ENCODE assay signal across 8 cellular contexts in genomic region chr14:49867831-49868719, GRCh38. TPM values are rescaled to one million over a fixed set of nuclear protein-coding genes. Genes with fewer than 3 reads are reported as not detected.
DNase-seq lines count a peak whose midpoint lies in the region; ATAC-seq and TF ChIP-seq lines count a peak whose summit lies in the region.

No MANE protein-coding gene starts in this region.

- ATAC-seq in HG02610 (IDR thresholded peaks at IDR 0.05; ENCODE audit: unreplicated experiment) = peak; percentile 81
- ATAC-seq in omental fat pad (ENCODE audit: low FRiP score) = peak; percentile 97

- TF ChIP-seq CTCF in GM10266 (IDR thresholded peaks at IDR 0.05; ENCODE audit: control insufficient read depth, insufficient read depth, low read depth, missing control alignments) (no peak), omental fat pad (IDR thresholded peaks at IDR 0.05) (no peak)

- peak overlapping the region; percentile 94 for H3K27ac ChIP-seq in temporal lobe (ENCODE audit: low read depth, low read length)

- peak; percentile 90 for DNase-seq in GM10266 (ENCODE audit: extremely low spot score)
- DNase-seq in NCI-H1048 (lab: John Stamatoyannopoulos, UW) = peak; percentile 78
- peak; percentile 89 for DNase-seq in SK-N-DZ (ENCODE audit: low spot score)
- peak; percentile 97 for DNase-seq in activated naive CD4-positive, alpha-beta T cell treated with anti-CD3 and anti-CD28 coated beads, Interleukin-2, amount 50 U/mL, for 16 hours
- DNase-seq in glomerular visceral epithelial cell (ENCODE audit: extremely low spot score) = peak; percentile 98
- DNase-seq in omental fat pad (ENCODE audit: low spot score) = peak; percentile 86

RNA-seq across cellular contexts. Expression of gene NEMF, which starts 15.5 kb away (rescaled TPM):
- polyA plus RNA-seq in SK-N-DZ (2014; cell fraction: cytosol; rRNA removed) = 26.3 and 26.5 TPM in 2 replicates
- 90.0 and 115 TPM in 2 replicates for polyA plus RNA-seq in SK-N-DZ (2014; cell fraction: nucleus; rRNA removed)
- 10 to 100 TPM; 59.6 to 87.8 (median 67.7) TPM for total RNA-seq in omental fat pad
- 95.4 TPM for total RNA-seq in temporal lobe

RNA-seq across cellular contexts. Expression of gene ARF6, which starts 24.8 kb away (rescaled TPM):
- 14.9 and 15.8 TPM in 2 replicates for polyA plus RNA-seq in SK-N-DZ (2014; cell fraction: cytosol; rRNA removed)
- 8.2 and 10.6 TPM in 2 replicates for polyA plus RNA-seq in SK-N-DZ (2014; cell fraction: nucleus; rRNA removed)
- total RNA-seq in omental fat pad (10 to 100 TPM; 35.4 to 85.0 (median 45.9) TPM), temporal lobe (37.6 TPM)

Comparison
In these comparisons a context has a peak if more than half of its experiments do, and no peak if none do; other contexts are left out.
1. Peak in every context shown above with its lines: DNase-seq, ATAC-seq and H3K27ac ChIP-seq.